In genomic region chr6:101422811-101423210, GRCh38 we compare ENCODE assay signal across 22 cellular contexts. TPM values are rescaled to one million over a fixed set of nuclear protein-coding genes. Genes with fewer than 3 reads are reported as not detected.
DNase-seq lines count a peak whose midpoint lies in the region; ATAC-seq and TF ChIP-seq lines count a peak whose summit lies in the region.
"Had no signal": no experiment of that assay in that cellular context is flagged by ENCODE, and none has a peak within 500 bp of the region (broad histone marks: within the 10 kb centered on the region; RNA-seq: fewer than 3 reads in every experiment).

No MANE protein-coding gene starts in this region.

- POLR2A ChIA-PET in IMR-90 (lab: Charles Lee; ENCODE audit: unreplicated experiment) = no interaction called here

- no peaks in the 10 kb centered on the region for H3K36me3 Mint-ChIP-seq in glutamatergic neuron (ENCODE audit: unreplicated experiment)
- no peaks in the 10 kb centered on the region for H3K36me3 Mint-ChIP-seq in CD14-positive monocyte
- H3K36me3 Mint-ChIP-seq: CD4-positive, alpha-beta memory T cell; IgD-negative memory B cell had no signal

- H3K9me1 ChIP-seq in IMR-90 (ENCODE audit: insufficient read depth, low read length) = 0 out of 2 replicates have a peak, but pooled peaks cover 3% of the 10 kb centered on the region

- no peak overlapping the region for H3K27ac ChIP-seq in IMR-90 (ENCODE audit: insufficient read depth, low read length)
- H3K27ac ChIP-seq: A549, C4-2B, HL-60 had no signal

- TF ChIP-seq CTCF in IMR-90 (conservative IDR thresholded peaks at IDR 0.05; ENCODE audit: low read depth, low read length) = no peak
- TF ChIP-seq CTCF in glutamatergic neuron (IDR thresholded peaks at IDR 0.05; ENCODE audit: partially characterized antibody, unreplicated experiment) = no peak
- TF ChIP-seq CTCF in CD14-positive monocyte (IDR thresholded peaks at IDR 0.05) = no peak

- CTCF ChIA-PET in IMR-90 (lab: Yijun Ruan, JAX) = no interaction called here

- no peak overlapping the region for H2AFZ ChIP-seq in IMR-90 (replicated peaks; ENCODE audit: low read length, poor library complexity)
- peak overlapping the region; percentile 10 for H2AFZ ChIP-seq in neuron (ENCODE audit: low read depth, low read length)
- H2AFZ ChIP-seq: GM23338 had no signal

- H3K4me1 ChIP-seq in IMR-90 (ENCODE audit: control insufficient read depth, insufficient read depth, low read length) (no peaks in the 10 kb centered on the region), neuron (ENCODE audit: insufficient read depth, low read length) (peaks cover 4% of the 10 kb centered on the region)
- H3K4me1 ChIP-seq: A549 had no signal

- peaks cover 2 to 8% of the 10 kb centered on the region in 2 experiments; a peak in 1 of 4 replicates for H3K79me1 ChIP-seq in IMR-90 (ENCODE audit: low read depth in 1 of 2, low read length in 2 of 2)

- H3K14ac ChIP-seq in IMR-90 (replicated peaks; ENCODE audit: low read depth, low read length) = no peak overlapping the region

- dilution Hi-C loops in IMR-90 (cut with HindIII; ENCODE audit: low sequenced_read_pairs, unreplicated experiment) = no loop called here

- H3K27me3 ChIP-seq in IMR-90 (ENCODE audit: control insufficient read depth, insufficient read depth, low read length) = no peaks in the 10 kb centered on the region
- no peaks in the 10 kb centered on the region for H3K27me3 ChIP-seq in neuron (ENCODE audit: insufficient read depth, low read length)

- H2BK15ac ChIP-seq in IMR-90 (ENCODE audit: low read depth, low read length) = no peak overlapping the region

- H3K4me3 ChIP-seq in IMR-90 (ENCODE audit: insufficient read depth, low read depth, low read length) = no peak overlapping the region
- no peak overlapping the region for H3K4me3 ChIP-seq in neuron (ENCODE audit: low read length)
- H3K4me3 ChIP-seq: A549, GM23338 had no signal

- H3K36me3 ChIP-seq in IMR-90 (ENCODE audit: control insufficient read depth, insufficient read depth, low read length) (0 out of 2 replicates have a peak, but pooled peaks cover 3% of the 10 kb centered on the region), neuron (ENCODE audit: insufficient read depth, low read length) (no peaks in the 10 kb centered on the region)

- H2BK20ac ChIP-seq in IMR-90 (ENCODE audit: low read depth, low read length) = no peak overlapping the region

- H2AK5ac ChIP-seq in IMR-90 (ENCODE audit: low read depth, low read length) = no peak overlapping the region

- H3K27ac Mint-ChIP-seq in glutamatergic neuron (ENCODE audit: unreplicated experiment) (peak overlapping the region; percentile 87), CD14-positive monocyte (no peak overlapping the region)
- H3K27ac Mint-ChIP-seq: CD4-positive, alpha-beta memory T cell; GM23338; HFFc6; IgD-negative memory B cell had no signal

- peak; percentile 52 for DNase-seq in IMR-90
- peak; percentile 50 for DNase-seq in NCI-H69 (lab: John Stamatoyannopoulos, UW)
- DNase-seq in glutamatergic neuron = no peak
- no peak for DNase-seq in CD14-positive monocyte (ENCODE audit: low spot score)
- no peak for DNase-seq in NOMO-1 treated with dmso at 0.1 percent for 144 hours (lab: John Stamatoyannopoulos, UW; ENCODE audit: unreplicated experiment)
- DNase-seq in 8988T = no peak
- DNase-seq: AML-193; CD4-positive, alpha-beta memory T cell; DMS153; DMS79; GDM1; H7; HFFc6 had no signal

- no peaks in the 10 kb centered on the region for H3K9me3 Mint-ChIP-seq in glutamatergic neuron (ENCODE audit: unreplicated experiment)
- H3K9me3 Mint-ChIP-seq in CD14-positive monocyte = peaks cover 0 to 2% (median 0%) of the 10 kb centered on the region in 7 donors
- H3K9me3 Mint-ChIP-seq: GM23338, HFFc6 had no signal

- H3K4me2 ChIP-seq in IMR-90 (ENCODE audit: low read depth, low read length) = no peak overlapping the region
- H3K4me2 ChIP-seq: A549, GM23338 had no signal

- no peak overlapping the region for H3K4ac ChIP-seq in IMR-90 (ENCODE audit: low read depth, low read length)

- H3K23ac ChIP-seq in IMR-90 (ENCODE audit: low read depth, low read length) = no peak overlapping the region

- no peak for ATAC-seq in IMR-90 (ENCODE audit: low read depth)
- ATAC-seq: A549, GM23338, HCT116 had no signal

- TF ChIP-seq RAD21 in IMR-90 (IDR thresholded peaks at IDR 0.05; ENCODE audit: low read length) = no peak

- peaks cover 40% of the 10 kb centered on the region for H3K4me1 Mint-ChIP-seq in glutamatergic neuron (ENCODE audit: low read depth, unreplicated experiment)
- H3K4me1 Mint-ChIP-seq in CD14-positive monocyte = no peaks in the 10 kb centered on the region
- H3K4me1 Mint-ChIP-seq: CD4-positive, alpha-beta memory T cell; IgD-negative memory B cell had no signal

- H3K9me3 ChIP-seq in IMR-90 (ENCODE audit: control insufficient read depth, insufficient read depth, low read length) (no peaks in the 10 kb centered on the region; the same call in 1 of the 2 replicates), neuron (ENCODE audit: low read length) (no peaks in the 10 kb centered on the region)
- H3K9me3 ChIP-seq: A549 had no signal

- intact Hi-C loops in IMR-90 (cut with micrococcal nuclease) (no loop called here), CD14-positive monocyte (cut with micrococcal nuclease) (no loop called here)

- H3K9ac ChIP-seq in IMR-90 (ENCODE audit: low read depth, low read length) = no peak overlapping the region

- H2AK9ac ChIP-seq in IMR-90 (replicated peaks; ENCODE audit: low read depth, low read length, poor library complexity) = no peak overlapping the region

- H4K91ac ChIP-seq in IMR-90 (ENCODE audit: insufficient read depth, low read depth, low read length) = no peak overlapping the region

- in situ Hi-C loops in IMR-90 (cut with MboI; ENCODE audit: low sequenced_read_pairs) = no loop called here

- H3K27me3 Mint-ChIP-seq in glutamatergic neuron (ENCODE audit: unreplicated experiment) (no peaks in the 10 kb centered on the region), CD14-positive monocyte (ENCODE audit: low read depth in 3 of 3) (no peaks in the 10 kb centered on the region)
- H3K27me3 Mint-ChIP-seq: CD4-positive, alpha-beta memory T cell; IgD-negative memory B cell had no signal

- H2BK120ac ChIP-seq in IMR-90 (ENCODE audit: low read depth, low read length) = no peak overlapping the region

- H4K20me1 ChIP-seq in IMR-90 (ENCODE audit: insufficient read depth, low read length) = no peaks in the 10 kb centered on the region

- BruUV-seq in IMR-90 (replicated peaks; lab: Mats Ljungman, UMichigan) = no TSS peak

- no CpG with 5 or more reads among the region's 1 CpG for WGBS in IMR-90 (ENCODE audit: extremely low coverage in 2 of 2, insufficient read length in 1 of 2), 2 experiments

- H2BK5ac ChIP-seq in IMR-90 (ENCODE audit: low read depth, low read length, poor library complexity, severe bottlenecking) = no peak overlapping the region

- TF ChIP-seq POLR2A in IMR-90 (IDR thresholded peaks at IDR 0.05; ENCODE audit: low read depth, low read length) = no peak

- H3K18ac ChIP-seq in IMR-90 (ENCODE audit: low read depth, low read length) = no peak overlapping the region

- no peak overlapping the region for H4K8ac ChIP-seq in IMR-90 (ENCODE audit: low read depth in 2 of 2, low read length in 2 of 2)

- H3K56ac ChIP-seq in IMR-90 (ENCODE audit: extremely low read depth, insufficient read depth, low read length) = no peak overlapping the region

- H4K5ac ChIP-seq in IMR-90 (ENCODE audit: low read depth, low read length) = no peak overlapping the region

- H3K4me3 Mint-ChIP-seq in glutamatergic neuron (ENCODE audit: unreplicated experiment) (peak overlapping the region; percentile 40), CD14-positive monocyte (no peak overlapping the region)
- H3K4me3 Mint-ChIP-seq: CD4-positive, alpha-beta memory T cell; GM23338; HFFc6; IgD-negative memory B cell had no signal

TF ChIP-seq in IMR-90, 13 proteins besides CTCF, POLR2A, EP300 and RAD21:
- TF ChIP-seq RCOR1 (IDR thresholded peaks at IDR 0.05; ENCODE audit: insufficient replicate concordance, low read length) (no peak), NFE2L2 (IDR thresholded peaks at IDR 0.05; ENCODE audit: low read depth, low read length) (no peak), CHD1 (IDR thresholded peaks at IDR 0.05; ENCODE audit: low read depth, low read length) (no peak), USF2 (IDR thresholded peaks at IDR 0.05; ENCODE audit: low read depth, low read length) (no peak), FOS (IDR thresholded peaks at IDR 0.05; ENCODE audit: low read depth, low read length) (no peak), ELK1 (IDR thresholded peaks at IDR 0.05; ENCODE audit: borderline replicate concordance, low read depth, low read length) (no peak), CEBPB (IDR thresholded peaks at IDR 0.05; ENCODE audit: low read depth, low read length) (no peak), BHLHE40 (IDR thresholded peaks at IDR 0.05; ENCODE audit: low read depth, low read length) (no peak), MAZ (IDR thresholded peaks at IDR 0.05; ENCODE audit: borderline replicate concordance, low read depth, low read length) (no peak), MAFK (IDR thresholded peaks at IDR 0.05; ENCODE audit: low read depth, low read length) (no peak), RFX5 (IDR thresholded peaks at IDR 0.05; ENCODE audit: low read depth, low read length) (no peak), SMC3 (IDR thresholded peaks at IDR 0.05; ENCODE audit: low read depth, low read length) (no peak), MXI1 (IDR thresholded peaks at IDR 0.05; ENCODE audit: borderline replicate concordance, low read depth, low read length) (no peak)

RNA-seq across cellular contexts. Expression of gene GRIK2, which starts 29.3 kb away (rescaled TPM):
- total RNA-seq in IMR-90 (2012; rRNA removed) = 15.2 and 15.8 TPM in 2 replicates
- polyA plus RNA-seq in IMR-90 (2012; rRNA removed) = 5.6 and 8.2 TPM in 2 replicates
- 1.3 and 2.2 TPM in 2 replicates for polyA plus RNA-seq in IMR-90 (2012; cell fraction: cytosol; rRNA removed)
- 2.8 and 27.3 TPM in 2 replicates for polyA plus RNA-seq in IMR-90 (2012; cell fraction: nucleus; rRNA removed; ENCODE audit: low replicate concordance)
- total RNA-seq in glutamatergic neuron (ENCODE audit: unreplicated experiment) = 95.5 TPM
- polyA plus RNA-seq in CD14-positive monocyte = not detected
- total RNA-seq: CD4-positive, alpha-beta memory T cell; Daoy; HT1080 had no signal
- polyA plus RNA-seq: CD4-positive, alpha-beta memory T cell; IgD-negative memory B cell had no signal

Comparison
In these comparisons a context has a peak if more than half of its experiments do, and no peak if none do; other contexts are left out.
1. DNase-seq: peak in IMR-90 (single experiment) and NCI-H69 (single experiment); none in glutamatergic neuron (single experiment), CD14-positive monocyte (single experiment), NOMO-1 treated with dmso at 0.1 percent for 144 hours (single experiment) and 8988T (single experiment).